16 cellular contexts compared by ENCODE assay signal in the genomic region with DNA sequence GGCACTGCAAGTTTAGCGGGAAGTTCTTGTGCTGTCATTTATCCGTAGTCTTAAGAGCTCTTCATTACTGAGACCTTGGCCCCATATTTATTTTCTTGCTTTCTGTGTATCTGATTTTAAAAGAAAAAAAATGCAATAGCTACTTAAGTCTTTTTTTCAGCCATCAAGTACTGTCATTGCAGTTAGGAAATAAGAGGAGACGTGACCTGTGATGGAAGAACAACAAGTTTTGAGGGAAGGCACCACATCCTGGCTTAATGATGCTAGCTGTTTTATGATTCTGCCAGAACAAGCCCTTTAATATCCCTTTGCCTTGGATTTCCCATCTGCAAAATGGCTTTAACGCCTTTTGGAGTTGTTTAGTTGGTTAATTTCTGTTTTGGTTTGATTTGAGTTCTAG. TPM values are rescaled to one million over a fixed set of nuclear protein-coding genes. Genes with fewer than 3 reads are reported as not detected.
A peak's percentile ranks its signal among the peaks of the same experiment; 100 is the strongest.
DNase-seq lines count a peak whose midpoint lies in the region; ATAC-seq and TF ChIP-seq lines count a peak whose summit lies in the region.
"Had no signal": no experiment of that assay in that cellular context is flagged by ENCODE, and none has a peak within 500 bp of the region (broad histone marks: within the 10 kb centered on the region; RNA-seq: fewer than 3 reads in every experiment).

No MANE protein-coding gene starts in this region.

- no peak overlapping the region for H3K4me3 Mint-ChIP-seq in nephron progenitor cell
- H3K4me3 Mint-ChIP-seq: stimulated activated naive B cell treated with anti-CD40 and anti-IgM and Interleukin-4, amounts not matched to agents 10 μg/mL and 1 μg/mL and 100 μg/mL, for 72 hours had no signal

- CTCF ChIA-PET in BJ (lab: Yijun Ruan, JAX) = interaction anchor here (0.6 to 1.9 kb wide), 4 partner anchors 8 to 1480 kb away, joined by 3 to 7 read pairs (median 4); no protein-coding TSS in a partner anchor

- H3K27ac ChIP-seq in ectodermal cell (ENCODE audit: insufficient read depth, low read depth, low read length, poor library complexity, severe bottlenecking) = no peak overlapping the region
- H3K27ac ChIP-seq: pancreas had no signal

- no peak overlapping the region for H2AFZ ChIP-seq in neuron (ENCODE audit: low read depth, low read length)

- DNase-seq in BJ (ENCODE audit: low read depth) (no peak), LHCN-M2 (ENCODE audit: low read depth) (peak; percentile 66), nephron progenitor cell (no peak), NCI-H1694 (lab: John Stamatoyannopoulos, UW) (no peak)
- DNase-seq in stimulated activated CD4-positive, alpha-beta T cell treated with anti-CD3 and anti-CD28 coated beads, Interleukin-2, amount 100 ng/mL, for 24 hours = no peak
- DNase-seq: ACHN; Calu3; cerebellar nuclear complex; Kasumi-1; NCI-H1436; pancreas; stimulated activated naive B cell treated with anti-CD40 and anti-IgM and Interleukin-4, amounts not matched to agents 10 μg/mL and 1 μg/mL and 100 μg/mL, for 72 hours had no signal

- 91 to 92% methylated on average over 4 of the region's 4 CpGs for WGBS in ectodermal cell, 2 experiments

- TF ChIP-seq CTCF in BJ (IDR thresholded peaks at IDR 0.05; ENCODE audit: insufficient read depth, low read depth, low read length) (no peak), nephron progenitor cell (IDR thresholded peaks at IDR 0.05) (no peak)

- H3K27me3 ChIP-seq in BJ (ENCODE audit: control insufficient read depth, insufficient read depth, low read length) = no peaks in the 10 kb centered on the region
- H3K27me3 ChIP-seq in ectodermal cell (ENCODE audit: control insufficient read depth, insufficient read depth, low read length, poor library complexity, severe bottlenecking) = no peaks in the 10 kb centered on the region
- H3K27me3 ChIP-seq in neuron (ENCODE audit: insufficient read depth, low read length) = no peaks in the 10 kb centered on the region
- H3K27me3 ChIP-seq: pancreas had no signal

- POLR2A ChIA-PET in BJ (lab: Charles Lee) = interaction anchor here (0.6 kb wide), 1 partner anchor 468 kb away, joined by 4 read pairs; no protein-coding TSS in a partner anchor

- no peaks in the 10 kb centered on the region for H3K9me3 Mint-ChIP-seq in nephron progenitor cell
- H3K9me3 Mint-ChIP-seq: activated T-helper 17 cell treated with anti-CD3 and anti-CD28 coated beads, Interleukin-2, amount 50 U/mL, for 72 hours; stimulated activated naive B cell treated with anti-CD40 and anti-IgM and Interleukin-4, amounts not matched to agents 10 μg/mL and 1 μg/mL and 100 μg/mL, for 72 hours had no signal

- no peaks in the 10 kb centered on the region for H3K27me3 Mint-ChIP-seq in nephron progenitor cell (ENCODE audit: low read depth, poor library complexity)
- H3K27me3 Mint-ChIP-seq: activated T-helper 17 cell treated with anti-CD3 and anti-CD28 coated beads, Interleukin-2, amount 50 U/mL, for 72 hours; stimulated activated naive B cell treated with anti-CD40 and anti-IgM and Interleukin-4, amounts not matched to agents 10 μg/mL and 1 μg/mL and 100 μg/mL, for 72 hours had no signal

- H3K36me3 ChIP-seq in BJ (ENCODE audit: control insufficient read depth, insufficient read depth, low read length) = peaks cover 12% of the 10 kb centered on the region
- H3K36me3 ChIP-seq in ectodermal cell (ENCODE audit: control insufficient read depth, insufficient read depth, low read length) = peaks cover 24% of the 10 kb centered on the region
- peaks cover 76% of the 10 kb centered on the region for H3K36me3 ChIP-seq in neuron (ENCODE audit: insufficient read depth, low read length)
- H3K36me3 ChIP-seq: pancreas had no signal

- H3K9me3 ChIP-seq in ectodermal cell (ENCODE audit: control insufficient read depth, low read length) (no peaks in the 10 kb centered on the region), neuron (ENCODE audit: low read length) (no peaks in the 10 kb centered on the region)
- H3K9me3 ChIP-seq: pancreas had no signal

- H3K4me3 ChIP-seq in BJ (ENCODE audit: low read depth, low read length) = peak overlapping the region; percentile 20
- H3K4me3 ChIP-seq in ectodermal cell (ENCODE audit: insufficient read depth, low read depth, low read length) = peak overlapping the region; percentile 13
- peak overlapping the region; percentile 31 for H3K4me3 ChIP-seq in neuron (ENCODE audit: low read length)
- H3K4me3 ChIP-seq: pancreas had no signal

- peaks cover 43% of the 10 kb centered on the region for H3K36me3 Mint-ChIP-seq in nephron progenitor cell (ENCODE audit: low read depth)

- H3K4me1 ChIP-seq in ectodermal cell (ENCODE audit: control insufficient read depth, insufficient read depth, low read length) (peaks cover 7% of the 10 kb centered on the region), neuron (ENCODE audit: insufficient read depth, low read length) (peaks cover 42% of the 10 kb centered on the region)

- no peak for ATAC-seq in GM19397 (IDR thresholded peaks at IDR 0.05; ENCODE audit: unreplicated experiment)
- ATAC-seq: activated T-helper 17 cell treated with anti-CD3 and anti-CD28 coated beads, Interleukin-2, amount 50 U/mL, for 72 hours; pancreas; stimulated activated naive B cell treated with anti-CD40 and anti-IgM and Interleukin-4, amounts not matched to agents 10 μg/mL and 1 μg/mL and 100 μg/mL, for 72 hours had no signal

- peaks cover 56% of the 10 kb centered on the region for H3K4me1 Mint-ChIP-seq in nephron progenitor cell

- H3K27ac Mint-ChIP-seq in nephron progenitor cell = no peak overlapping the region
- H3K27ac Mint-ChIP-seq: activated T-helper 17 cell treated with anti-CD3 and anti-CD28 coated beads, Interleukin-2, amount 50 U/mL, for 72 hours; stimulated activated naive B cell treated with anti-CD40 and anti-IgM and Interleukin-4, amounts not matched to agents 10 μg/mL and 1 μg/mL and 100 μg/mL, for 72 hours had no signal

RNA-seq across cellular contexts. Expression of a gene that starts 3.8 kb away (rescaled TPM):
- polyA plus RNA-seq in BJ (2011; rRNA removed) = 64.3 and 89.7 TPM in 2 replicates
- 101 and 115 TPM in 2 replicates for polyA minus RNA-seq in BJ (2011; rRNA and poly(A)+ RNA removed)
- 105 and 117 TPM in 2 replicates for total RNA-seq in LHCN-M2 (2014; rRNA removed)
- 82.0 TPM for polyA plus RNA-seq in LHCN-M2 (2012)
- 65.2 TPM for polyA plus RNA-seq in ectodermal cell (2013, experiment 1 of 4)
- polyA plus RNA-seq in ectodermal cell (2013, experiment 2 of 4) = 64.0 TPM
- polyA plus RNA-seq in ectodermal cell (2013, experiment 3 of 4) = 61.3 TPM
- polyA plus RNA-seq in ectodermal cell (2013, experiment 4 of 4) = 67.4 TPM
